12 cellular contexts compared by ENCODE assay signal in genomic region chr2:46053502-46054094, GRCh38.
"Had no signal": no experiment of that assay in that cellular context is flagged by ENCODE, and none has a peak within 500 bp of the region (broad histone marks: within the 10 kb centered on the region; RNA-seq: fewer than 3 reads in every experiment).

No MANE protein-coding gene starts in this region.

- H3K27me3 Mint-ChIP-seq: activated naive CD8-positive, alpha-beta T cell; T-helper 17 cell had no signal

- DNase-seq: activated CD4-positive, alpha-beta T cell treated with anti-CD3 and anti-CD28 coated beads, Interleukin-2, amount 50 U/mL, for 4 hours; activated CD4-positive, CD25-positive, alpha-beta regulatory T cell; activated effector memory CD4-positive, alpha-beta T cell treated with anti-CD3 and anti-CD28 coated beads, Interleukin-2, amount 50 U/mL, for 16 hours; anterior cingulate cortex; lower lobe of right lung; stimulated activated CD4-positive, alpha-beta T cell treated with anti-CD3 and anti-CD28 coated beads, Interleukin-4, amount 100 ng/mL, for 24 hours; T-helper 17 cell; tibial artery had no signal

- ATAC-seq: T-helper 17 cell had no signal

- H3K4me1 Mint-ChIP-seq: mesothelial cell of epicardium, T-helper 17 cell had no signal

- H3K4me3 Mint-ChIP-seq: activated naive CD8-positive, alpha-beta T cell; mesothelial cell of epicardium; T-helper 17 cell had no signal

- H3K27ac Mint-ChIP-seq: activated naive CD8-positive, alpha-beta T cell; mesothelial cell of epicardium; T-helper 17 cell had no signal

- FAIRE-seq: TTC549 had no signal

- H3K4me3 ChIP-seq: breast epithelium, lower lobe of right lung, tibial artery had no signal
